In genomic region chr11:123576082-123576481, GRCh38 we compare ENCODE assay signal across 18 cellular contexts.
"Had no signal": no experiment of that assay in that cellular context is flagged by ENCODE, and none has a peak within 500 bp of the region (broad histone marks: within the 10 kb centered on the region; RNA-seq: fewer than 3 reads in every experiment).

No MANE protein-coding gene starts in this region.

- H3K27ac Mint-ChIP-seq: activated naive CD8-positive, alpha-beta T cell treated with anti-CD3 and anti-CD28 coated beads, Interleukin-2, amount 10 ng/mL, durations not matched to agents 7 days and 5 days; activated T-cell treated with anti-CD3 and anti-CD28 coated beads, Interleukin-2, amount 50 U/mL, for 72 hours; endodermal cell; nephron; stimulated activated naive B cell treated with anti-CD40 and anti-IgM and Interleukin-4, amounts not matched to agents 10 μg/mL and 1 μg/mL and 100 μg/mL, for 72 hours had no signal

- DNase-seq: activated CD4-positive, alpha-beta T cell treated with anti-CD3 and anti-CD28 coated beads for 4 hours; activated CD8-positive, alpha-beta memory T cell treated with anti-CD3 and anti-CD28 coated beads, Interleukin-2, amount 50 U/mL, for 48 hours; activated naive CD4-positive, alpha-beta T cell; activated naive CD8-positive, alpha-beta T cell treated with anti-CD3 and anti-CD28 coated beads, Interleukin-2, amount 10 ng/mL, durations not matched to agents 7 days and 5 days; activated T-cell treated with anti-CD3 and anti-CD28 coated beads, Interleukin-2, amount 50 U/mL, for 72 hours; endodermal cell; erythroblast; hippocampal formation; kidney; left ventricle myocardium superior; mesenchymal stem cell; nucleus accumbens; stimulated activated CD4-positive, alpha-beta T cell treated with anti-CD3 and anti-CD28 coated beads, Interleukin-2, amount 100 ng/mL, for 48 hours; stimulated activated naive B cell treated with anti-CD40 and anti-IgM and Interleukin-4, amounts not matched to agents 10 μg/mL and 1 μg/mL and 100 μg/mL, for 72 hours; substantia nigra; T-helper 2 cell; transverse colon had no signal

- H3K36me3 ChIP-seq: transverse colon had no signal

- H3K4me3 ChIP-seq: transverse colon had no signal

- H3K27ac ChIP-seq: transverse colon had no signal

- H3K27me3 Mint-ChIP-seq: activated naive CD8-positive, alpha-beta T cell treated with anti-CD3 and anti-CD28 coated beads, Interleukin-2, amount 10 ng/mL, durations not matched to agents 7 days and 5 days had no signal

- H3K4me3 Mint-ChIP-seq: activated naive CD8-positive, alpha-beta T cell treated with anti-CD3 and anti-CD28 coated beads, Interleukin-2, amount 10 ng/mL, durations not matched to agents 7 days and 5 days; activated T-cell treated with anti-CD3 and anti-CD28 coated beads, Interleukin-2, amount 50 U/mL, for 72 hours; endodermal cell; nephron; stimulated activated naive B cell treated with anti-CD40 and anti-IgM and Interleukin-4, amounts not matched to agents 10 μg/mL and 1 μg/mL and 100 μg/mL, for 72 hours had no signal

- H3K9me3 ChIP-seq: transverse colon had no signal

- ATAC-seq: activated T-cell treated with anti-CD3 and anti-CD28 coated beads, Interleukin-2, amount 50 U/mL, for 72 hours; left ventricle myocardium superior; stimulated activated naive B cell treated with anti-CD40 and anti-IgM and Interleukin-4, amounts not matched to agents 10 μg/mL and 1 μg/mL and 100 μg/mL, for 72 hours had no signal

- H3K9me3 Mint-ChIP-seq: activated naive CD8-positive, alpha-beta T cell treated with anti-CD3 and anti-CD28 coated beads, Interleukin-2, amount 10 ng/mL, durations not matched to agents 7 days and 5 days; activated T-cell treated with anti-CD3 and anti-CD28 coated beads, Interleukin-2, amount 50 U/mL, for 72 hours; endodermal cell; nephron; stimulated activated naive B cell treated with anti-CD40 and anti-IgM and Interleukin-4, amounts not matched to agents 10 μg/mL and 1 μg/mL and 100 μg/mL, for 72 hours had no signal

- H3K36me3 Mint-ChIP-seq: stimulated activated naive B cell treated with anti-CD40 and anti-IgM and Interleukin-4, amounts not matched to agents 10 μg/mL and 1 μg/mL and 100 μg/mL, for 72 hours had no signal
